In genomic region chr14:75427126-75427481, GRCh38 we compare ENCODE assay signal across 1 cellular context.
A peak's percentile ranks its signal among the peaks of the same experiment; 100 is the strongest.
TF ChIP-seq lines count a peak whose summit lies in the region.

No MANE protein-coding gene starts in this region.

TF ChIP-seq in HepG2, 621 proteins besides CTCF, POLR2A, EP300 and RAD21 (continued from another document):
- no peak for TF ChIP-seq GPBP1L1 (CRISPR knock-in tag; IDR thresholded peaks at IDR 0.05)
- TF ChIP-seq, protein P1, sequence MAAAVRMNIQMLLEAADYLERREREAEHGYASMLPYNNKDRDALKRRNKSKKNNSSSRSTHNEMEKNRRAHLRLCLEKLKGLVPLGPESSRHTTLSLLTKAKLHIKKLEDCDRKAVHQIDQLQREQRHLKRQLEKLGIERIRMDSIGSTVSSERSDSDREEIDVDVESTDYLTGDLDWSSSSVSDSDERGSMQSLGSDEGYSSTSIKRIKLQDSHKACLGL (CRISPR knock-in tag; IDR thresholded peaks at IDR 0.05), result no peak
- TF ChIP-seq PAWR (CRISPR knock-in tag; IDR thresholded peaks at IDR 0.05; ENCODE audit: borderline replicate concordance), result no peak
- TF ChIP-seq NCOA1 (CRISPR knock-in tag; IDR thresholded peaks at IDR 0.05), result no peak
- TF ChIP-seq ZFY (CRISPR knock-in tag; IDR thresholded peaks at IDR 0.05), result 0 out of 2 replicates have a peak, but pooled peaks have one; percentile 30
- TF ChIP-seq HOXA5 (CRISPR knock-in tag; IDR thresholded peaks at IDR 0.05), result 0 out of 2 replicates have a peak, but pooled peaks have one; percentile 47
- peak; percentile 24; the same call in 1 of the 2 replicates for TF ChIP-seq HNF4A (CRISPR knock-in tag; IDR thresholded peaks at IDR 0.05)
- peak; percentile 75; the same call in 1 of the 2 replicates for TF ChIP-seq CERS6 (CRISPR knock-in tag; IDR thresholded peaks at IDR 0.05)
- 0 out of 2 replicates have a peak, but pooled peaks have one; percentile 25 for TF ChIP-seq ZFAT (CRISPR knock-in tag; conservative IDR thresholded peaks at IDR 0.05)
- peak; percentile 7; the same call in 1 of the 2 replicates for TF ChIP-seq HNF1B (CRISPR knock-in tag; IDR thresholded peaks at IDR 0.05)
- no peak for TF ChIP-seq ZNF570 (CRISPR knock-in tag; IDR thresholded peaks at IDR 0.05; ENCODE audit: borderline replicate concordance)
- TF ChIP-seq, protein P2, sequence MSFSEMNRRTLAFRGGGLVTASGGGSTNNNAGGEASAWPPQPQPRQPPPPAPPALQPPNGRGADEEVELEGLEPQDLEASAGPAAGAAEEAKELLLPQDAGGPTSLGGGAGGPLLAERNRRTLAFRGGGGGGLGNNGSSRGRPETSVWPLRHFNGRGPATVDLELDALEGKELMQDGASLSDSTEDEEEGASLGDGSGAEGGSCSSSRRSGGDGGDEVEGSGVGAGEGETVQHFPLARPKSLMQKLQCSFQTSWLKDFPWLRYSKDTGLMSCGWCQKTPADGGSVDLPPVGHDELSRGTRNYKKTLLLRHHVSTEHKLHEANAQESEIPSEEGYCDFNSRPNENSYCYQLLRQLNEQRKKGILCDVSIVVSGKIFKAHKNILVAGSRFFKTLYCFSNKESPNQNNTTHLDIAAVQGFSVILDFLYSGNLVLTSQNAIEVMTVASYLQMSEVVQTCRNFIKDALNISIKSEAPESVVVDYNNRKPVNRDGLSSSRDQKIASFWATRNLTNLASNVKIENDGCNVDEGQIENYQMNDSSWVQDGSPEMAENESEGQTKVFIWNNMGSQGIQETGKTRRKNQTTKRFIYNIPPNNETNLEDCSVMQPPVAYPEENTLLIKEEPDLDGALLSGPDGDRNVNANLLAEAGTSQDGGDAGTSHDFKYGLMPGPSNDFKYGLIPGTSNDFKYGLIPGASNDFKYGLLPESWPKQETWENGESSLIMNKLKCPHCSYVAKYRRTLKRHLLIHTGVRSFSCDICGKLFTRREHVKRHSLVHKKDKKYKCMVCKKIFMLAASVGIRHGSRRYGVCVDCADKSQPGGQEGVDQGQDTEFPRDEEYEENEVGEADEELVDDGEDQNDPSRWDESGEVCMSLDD (CRISPR knock-in tag; IDR thresholded peaks at IDR 0.05; ENCODE audit: borderline replicate concordance), result no peak
- no peak for TF ChIP-seq RBM39 (IDR thresholded peaks at IDR 0.05; ENCODE audit: low read depth, low read length, poor library complexity, severe bottlenecking)
- no peak for TF ChIP-seq ZNF558 (CRISPR knock-in tag; IDR thresholded peaks at IDR 0.05; ENCODE audit: borderline replicate concordance)
- TF ChIP-seq NR2F1 (CRISPR knock-in tag; IDR thresholded peaks at IDR 0.05), result no peak
- no peak for TF ChIP-seq MXD4 (CRISPR knock-in tag; IDR thresholded peaks at IDR 0.05)
- TF ChIP-seq BCL6 (CRISPR knock-in tag; IDR thresholded peaks at IDR 0.05), result no peak
- TF ChIP-seq MATR3 (CRISPR knock-in tag; IDR thresholded peaks at IDR 0.05), result no peak
- TF ChIP-seq ZNF790 (CRISPR knock-in tag; IDR thresholded peaks at IDR 0.05; ENCODE audit: borderline replicate concordance), result 0 out of 2 replicates have a peak, but pooled peaks have one; percentile 7
- TF ChIP-seq, protein P3, sequence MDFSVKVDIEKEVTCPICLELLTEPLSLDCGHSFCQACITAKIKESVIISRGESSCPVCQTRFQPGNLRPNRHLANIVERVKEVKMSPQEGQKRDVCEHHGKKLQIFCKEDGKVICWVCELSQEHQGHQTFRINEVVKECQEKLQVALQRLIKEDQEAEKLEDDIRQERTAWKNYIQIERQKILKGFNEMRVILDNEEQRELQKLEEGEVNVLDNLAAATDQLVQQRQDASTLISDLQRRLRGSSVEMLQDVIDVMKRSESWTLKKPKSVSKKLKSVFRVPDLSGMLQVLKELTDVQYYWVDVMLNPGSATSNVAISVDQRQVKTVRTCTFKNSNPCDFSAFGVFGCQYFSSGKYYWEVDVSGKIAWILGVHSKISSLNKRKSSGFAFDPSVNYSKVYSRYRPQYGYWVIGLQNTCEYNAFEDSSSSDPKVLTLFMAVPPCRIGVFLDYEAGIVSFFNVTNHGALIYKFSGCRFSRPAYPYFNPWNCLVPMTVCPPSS (IDR thresholded peaks at IDR 0.05), result no peak
- TF ChIP-seq, protein P4, sequence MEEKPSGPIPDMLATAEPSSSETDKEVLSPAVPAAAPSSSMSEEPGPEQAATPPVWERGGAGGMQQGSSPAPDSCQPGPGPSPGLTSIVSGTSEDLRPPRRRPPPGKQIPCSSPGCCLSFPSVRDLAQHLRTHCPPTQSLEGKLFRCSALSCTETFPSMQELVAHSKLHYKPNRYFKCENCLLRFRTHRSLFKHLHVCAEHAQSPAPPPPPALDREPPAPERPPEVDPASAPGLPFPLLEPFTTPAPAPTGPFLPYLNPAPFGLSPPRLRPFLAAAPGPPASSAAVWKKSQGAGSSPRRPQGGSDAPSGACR (CRISPR knock-in tag; IDR thresholded peaks at IDR 0.05), result peak; percentile 9; the same call in 1 of the 2 replicates
